ENCODE assay signal across 8 cellular contexts in genomic region chr6:152952866-152953509, GRCh38. TPM values are rescaled to one million over a fixed set of nuclear protein-coding genes. Genes with fewer than 3 reads are reported as not detected.
DNase-seq lines count a peak whose midpoint lies in the region; ATAC-seq, FAIRE-seq and TF ChIP-seq lines count a peak whose summit lies in the region.

No MANE protein-coding gene starts in this region.

- H3K4me1 Mint-ChIP-seq in progenitor cell of endocrine pancreas (ENCODE audit: low read depth), result peaks cover 2% of the 10 kb centered on the region
- peaks cover 5% of the 10 kb centered on the region for H3K4me1 Mint-ChIP-seq in stimulated activated memory B cell treated with anti-CD40 and anti-IgM and Interleukin-4, amounts not matched to agents 10 μg/mL and 1 μg/mL and 100 μg/mL, for 72 hours

- WGBS in H1 (ENCODE audit: extremely low coverage in 1 of 2, insufficient coverage in 1 of 2, insufficient read length in 1 of 2, insufficient replicate concordance in 2 of 2, low coverage in 1 of 2, low lambda C conversion rate in 2 of 2, missing lambda C conversion rate in 1 of 2), 2 experiments, result 76% methylated on average over 7 of the region's 7 CpGs; no CpG with 5 or more reads in 1 of the 2 experiments

- H3K4me3 ChIP-seq in cardiac muscle cell (no peak overlapping the region), H1 (ENCODE audit: extremely low read depth in 1 of 4, insufficient read depth in 2 of 4, low read depth in 3 of 4, low read length in 4 of 4) (no peak overlapping the region; a peak in 1 of 8 replicates)

- POLR2A ChIA-PET in H1 (lab: Charles Lee; ENCODE audit: partially characterized antibody), result interaction anchor here (1.5 kb wide), 1 partner anchor 30 kb away, joined by 3 read pairs; the partner anchor contains the start of gene FBXO5

- no peak overlapping the region for H2BK120ac ChIP-seq in H1 (replicated peaks; ENCODE audit: low read depth, low read length)

- CTCF ChIA-PET in H1 (lab: Charles Lee; ENCODE audit: partially characterized antibody), result interaction anchor here (0.9 to 3.0 kb wide), 25 partner anchors 10 to 434 kb away, joined by 3 to 35 read pairs (median 5); partner anchors contain the start of gene VIP

- no peak overlapping the region for H2BK5ac ChIP-seq in H1 (ENCODE audit: low read depth, low read length)

- no peaks in the 10 kb centered on the region for H4K20me1 ChIP-seq in H1 (replicated peaks in 1 of 2; ENCODE audit: control insufficient read depth in 1 of 2, insufficient read depth in 2 of 2, low read length in 2 of 2)

- TF ChIP-seq RAD21 in H1 (IDR thresholded peaks at IDR 0.05 in 1 of 2, conservative IDR thresholded peaks at IDR 0.05 in 1 of 2; ENCODE audit: low read depth in 2 of 2, low read length in 2 of 2), result peak; percentile 64 to 72

- no peak overlapping the region for H3K18ac ChIP-seq in H1 (ENCODE audit: extremely low read depth, low read length)

- H2BK15ac ChIP-seq in H1 (ENCODE audit: low read length), result no peak overlapping the region

- no peak overlapping the region for H2BK12ac ChIP-seq in H1 (ENCODE audit: low read depth, low read length)

- no peaks in the 10 kb centered on the region for H3K27me3 Mint-ChIP-seq in progenitor cell of endocrine pancreas
- H3K27me3 Mint-ChIP-seq in stimulated activated memory B cell treated with anti-CD40 and anti-IgM and Interleukin-4, amounts not matched to agents 10 μg/mL and 1 μg/mL and 100 μg/mL, for 72 hours, result peaks cover 24% of the 10 kb centered on the region

- H3K27ac ChIP-seq in cardiac muscle cell (no peak overlapping the region), H1 (ENCODE audit: low read depth, low read length) (no peak overlapping the region)

- intact Hi-C loops in Right ventricle myocardium superior (cut with DNase I), result loop anchor here (10.0 kb wide), 1 partner anchor 398 kb away; no protein-coding TSS in a partner anchor

- H2BK20ac ChIP-seq in H1 (ENCODE audit: low read length), result no peak overlapping the region

- no peaks in the 10 kb centered on the region for H3K79me2 ChIP-seq in H1 (ENCODE audit: control insufficient read depth in 1 of 2, insufficient read depth in 2 of 2, low read length in 2 of 2)

- H3K14ac ChIP-seq in H1 (ENCODE audit: insufficient read length), result no peak overlapping the region

- DNase-seq in cardiac muscle cell (ENCODE audit: low read depth in 1 of 2, low spot score in 1 of 2), result peak; percentile 10 to 66
- DNase-seq in Right ventricle myocardium superior, result no peak
- peak; percentile 10 for DNase-seq in NCI-H2171 treated with DMSO at 0.1 percent for 48 hours (lab: John Stamatoyannopoulos, UW)
- no peak for DNase-seq in H1 (ENCODE audit: low read depth in 1 of 2, low spot score in 2 of 2)
- no peak for DNase-seq in progenitor cell of endocrine pancreas (ENCODE audit: low spot score, unreplicated experiment)
- DNase-seq in stimulated activated CD4-positive, alpha-beta T cell treated with anti-CD3 and anti-CD28 coated beads, Interleukin-4, amount 100 ng/mL, for 24 hours, result no peak
- DNase-seq in T1000 (lab: John Stamatoyannopoulos, UW), result no peak

- H2AK5ac ChIP-seq in H1 (ENCODE audit: low read depth, low read length), result no peak overlapping the region

- no peaks in the 10 kb centered on the region for H3K79me1 ChIP-seq in H1 (ENCODE audit: low read depth, low read length)

- H3K27ac Mint-ChIP-seq in progenitor cell of endocrine pancreas, result no peak overlapping the region
- no peak overlapping the region for H3K27ac Mint-ChIP-seq in stimulated activated memory B cell treated with anti-CD40 and anti-IgM and Interleukin-4, amounts not matched to agents 10 μg/mL and 1 μg/mL and 100 μg/mL, for 72 hours

- H3K23ac ChIP-seq in H1 (ENCODE audit: insufficient read length), result no peak overlapping the region

- no peaks in the 10 kb centered on the region for H3K9me3 ChIP-seq in cardiac muscle cell (ENCODE audit: low read depth)
- H3K9me3 ChIP-seq in H1 (ENCODE audit: insufficient read depth in 2 of 2, low read depth in 1 of 2, low read length in 1 of 2), result no peaks in the 10 kb centered on the region; a peak in 1 of 4 replicates

- no peaks in the 10 kb centered on the region for H3K36me3 Mint-ChIP-seq in progenitor cell of endocrine pancreas (ENCODE audit: insufficient read depth)
- no peaks in the 10 kb centered on the region for H3K36me3 Mint-ChIP-seq in stimulated activated memory B cell treated with anti-CD40 and anti-IgM and Interleukin-4, amounts not matched to agents 10 μg/mL and 1 μg/mL and 100 μg/mL, for 72 hours

- H3K56ac ChIP-seq in H1 (replicated peaks; ENCODE audit: insufficient read length, low read depth, low read length), result no peak overlapping the region

- no peak for TF ChIP-seq POLR2A in H1 (IDR thresholded peaks at IDR 0.05; ENCODE audit: control extremely low read depth in 1 of 2, low read depth in 2 of 2, low read length in 2 of 2)

- no peak overlapping the region for H3K4me2 ChIP-seq in H1 (ENCODE audit: insufficient read depth in 1 of 2, low read depth in 2 of 2, low read length in 2 of 2)

- H4K8ac ChIP-seq in H1 (ENCODE audit: extremely low read depth, insufficient read depth, low read length), result no peak overlapping the region

- no peak overlapping the region for H3K4me3 Mint-ChIP-seq in progenitor cell of endocrine pancreas (ENCODE audit: low read depth)
- no peak overlapping the region for H3K4me3 Mint-ChIP-seq in stimulated activated memory B cell treated with anti-CD40 and anti-IgM and Interleukin-4, amounts not matched to agents 10 μg/mL and 1 μg/mL and 100 μg/mL, for 72 hours

- no peak for ATAC-seq in Right ventricle myocardium superior (ENCODE audit: poor library complexity)
- no peak for ATAC-seq in stimulated activated memory B cell treated with anti-CD40 and anti-IgM and Interleukin-4, amounts not matched to agents 10 μg/mL and 1 μg/mL and 100 μg/mL, for 72 hours

- no peak overlapping the region for H3K4ac ChIP-seq in H1 (replicated peaks; ENCODE audit: insufficient read length, low read depth, low read length)

- no peak overlapping the region for H2AFZ ChIP-seq in H1 (ENCODE audit: low read length)

- H3K36me3 ChIP-seq in cardiac muscle cell, result no peaks in the 10 kb centered on the region
- no peaks in the 10 kb centered on the region for H3K36me3 ChIP-seq in H1 (ENCODE audit: control insufficient read depth in 2 of 4, insufficient read depth in 4 of 4, low read length in 3 of 4)

- no peak overlapping the region for H4K91ac ChIP-seq in H1 (replicated peaks; ENCODE audit: insufficient read length, low read length)

- no peak overlapping the region for H4K5ac ChIP-seq in H1 (ENCODE audit: insufficient read length, low read depth, low read length)

- no peaks in the 10 kb centered on the region for H3K23me2 ChIP-seq in H1 (ENCODE audit: low read depth, low read length)

- TF ChIP-seq CTCF in cardiac muscle cell (IDR thresholded peaks at IDR 0.05; ENCODE audit: low read depth, low read length), result peak; percentile 64
- peak in 2 of 3 experiments; percentile 20 to 64; a peak in 2 of 4 replicates for TF ChIP-seq CTCF in H1 (IDR thresholded peaks at IDR 0.05; ENCODE audit: control extremely low read depth in 1 of 3, insufficient read depth in 1 of 3, low read depth in 1 of 3, low read length in 3 of 3)
- TF ChIP-seq CTCF in progenitor cell of endocrine pancreas (IDR thresholded peaks at IDR 0.05; ENCODE audit: unreplicated experiment), result peak; percentile 64

- H3K9ac ChIP-seq in H1 (replicated peaks in 1 of 4; ENCODE audit: extremely low read depth in 1 of 4, low read depth in 3 of 4, low read length in 3 of 4), result no peak overlapping the region

- H3K27me3 ChIP-seq in cardiac muscle cell, result no peaks in the 10 kb centered on the region
- H3K27me3 ChIP-seq in H1 (replicated peaks in 1 of 4; ENCODE audit: control insufficient read depth in 3 of 4, extremely low read depth in 1 of 4, insufficient read depth in 3 of 4, low read length in 3 of 4), result no peaks in the 10 kb centered on the region

- H3K4me1 ChIP-seq in cardiac muscle cell (ENCODE audit: low read depth) (no peaks in the 10 kb centered on the region), H1 (replicated peaks in 1 of 4; ENCODE audit: control insufficient read depth in 3 of 4, insufficient read depth in 4 of 4, low read length in 3 of 4) (peaks cover 0 to 4% (median 0%) of the 10 kb centered on the region in 4 experiments; a peak in 1 of 7 replicates)

- no peaks in the 10 kb centered on the region for H3K9me3 Mint-ChIP-seq in progenitor cell of endocrine pancreas (ENCODE audit: low read depth)
- no peaks in the 10 kb centered on the region for H3K9me3 Mint-ChIP-seq in stimulated activated memory B cell treated with anti-CD40 and anti-IgM and Interleukin-4, amounts not matched to agents 10 μg/mL and 1 μg/mL and 100 μg/mL, for 72 hours

- no peak for TF ChIP-seq EP300 in H1 (IDR thresholded peaks at IDR 0.05; ENCODE audit: borderline replicate concordance in 1 of 2, low read depth in 2 of 2, low read length in 2 of 2)

- FAIRE-seq in H1 (lab: Jason Lieb, UNC), result peak; percentile 24

TF ChIP-seq in H1, 55 proteins besides CTCF, POLR2A, EP300 and RAD21 (continues in another document):
- TF ChIP-seq NANOG (IDR thresholded peaks at IDR 0.05; ENCODE audit: insufficient read depth, low read depth, low read length, poor library complexity, severe bottlenecking), result no peak

RNA-seq across cellular contexts. Expression of gene FBXO5, which starts 29.9 kb away (rescaled TPM):
- 9.9 and 16.6 TPM in 2 replicates for total RNA-seq in cardiac muscle cell
- 9.6 and 30.1 TPM in 2 replicates for polyA plus RNA-seq in cardiac muscle cell
- total RNA-seq in Right ventricle myocardium superior, result 1.9 TPM
- total RNA-seq in H1 (2021; fragmentation: NEBNext Ultra II Directional; extraction: Animal tissue kit (Norgen Biotek cat#: 25700)), result 53.4 and 55.1 TPM in 2 replicates
- 11.4 and 13.7 TPM in 2 replicates for polyA plus RNA-seq in H1 (2011; rRNA removed)
- polyA plus RNA-seq in H1 (2011; cell fraction: cytosol; rRNA removed), result 18.9 TPM
- polyA plus RNA-seq in H1 (2011; cell fraction: nucleus; rRNA removed), result 7.8 TPM
- 19.7 to 31.0 TPM (median 22.5 TPM) in 4 replicates for polyA plus RNA-seq in H1 (2012, experiment 1 of 2)
- polyA plus RNA-seq in H1 (2012, experiment 2 of 2), result 5.4 TPM
- polyA plus RNA-seq in H1 (2013, experiment 1 of 2), result 38.1 TPM
- 37.1 TPM for polyA plus RNA-seq in H1 (2013, experiment 2 of 2)
- polyA minus RNA-seq in H1 (2011; rRNA and poly(A)+ RNA removed), result 15.6 and 22.6 TPM in 2 replicates
- 19.2 TPM for polyA minus RNA-seq in H1 (2011; cell fraction: cytosol; rRNA and poly(A)+ RNA removed)
- polyA minus RNA-seq in H1 (2011; cell fraction: nucleus; rRNA and poly(A)+ RNA removed), result 28.8 TPM
- 20.9 and 21.8 TPM in 2 replicates for total RNA-seq in progenitor cell of endocrine pancreas

RNA-seq across cellular contexts. Expression of gene MTRF1L, which starts 49.5 kb away (rescaled TPM):
- 16.7 and 20.0 TPM in 2 replicates for total RNA-seq in cardiac muscle cell
- polyA plus RNA-seq in cardiac muscle cell, result 21.0 and 26.0 TPM in 2 replicates
- total RNA-seq in Right ventricle myocardium superior, result 28.2 TPM
- total RNA-seq in H1 (2021; fragmentation: NEBNext Ultra II Directional; extraction: Animal tissue kit (Norgen Biotek cat#: 25700)), result 24.0 and 26.5 TPM in 2 replicates
- polyA plus RNA-seq in H1 (2011; rRNA removed), result 3.0 and 4.5 TPM in 2 replicates
- 6.8 TPM for polyA plus RNA-seq in H1 (2011; cell fraction: cytosol; rRNA removed)
- polyA plus RNA-seq in H1 (2011; cell fraction: nucleus; rRNA removed), result 12.7 TPM
- 10.4 to 18.3 TPM (median 12.7 TPM) in 4 replicates for polyA plus RNA-seq in H1 (2012, experiment 1 of 2)
- polyA plus RNA-seq in H1 (2012, experiment 2 of 2), result 2.2 TPM
- polyA plus RNA-seq in H1 (2013, experiment 1 of 2), result 22.0 TPM
- 20.6 TPM for polyA plus RNA-seq in H1 (2013, experiment 2 of 2)
- 10.5 and 13.7 TPM in 2 replicates for polyA minus RNA-seq in H1 (2011; rRNA and poly(A)+ RNA removed)
- 5.1 TPM for polyA minus RNA-seq in H1 (2011; cell fraction: cytosol; rRNA and poly(A)+ RNA removed)
- 42.0 TPM for polyA minus RNA-seq in H1 (2011; cell fraction: nucleus; rRNA and poly(A)+ RNA removed)
- 17.5 and 18.4 TPM in 2 replicates for total RNA-seq in progenitor cell of endocrine pancreas

Comparison
In these comparisons a context has a peak if more than half of its experiments do, and no peak if none do; other contexts are left out.
1. DNase-seq: peak in cardiac muscle cell (2 of 2) and NCI-H2171 treated with DMSO at 0.1 percent for 48 hours (single experiment); none in Right ventricle myocardium superior (single experiment), H1 (0 of 2), progenitor cell of endocrine pancreas (single experiment), stimulated activated CD4-positive, alpha-beta T cell treated with anti-CD3 and anti-CD28 coated beads, Interleukin-4, amount 100 ng/mL, for 24 hours (single experiment) and T1000 (single experiment).
2. Peak in every context shown above with its lines, with median percentiles within 50 percentile points of each other: CTCF ChIP-seq.